Comparison of ENCODE assay signal across 14 cellular contexts in genomic region chr4:17058506-17058905, GRCh38.
A peak's percentile ranks its signal among the peaks of the same experiment; 100 is the strongest.
DNase-seq lines count a peak whose midpoint lies in the region; ATAC-seq, FAIRE-seq and TF ChIP-seq lines count a peak whose summit lies in the region.
"Had no signal": no experiment of that assay in that cellular context is flagged by ENCODE, and none has a peak within 500 bp of the region (broad histone marks: within the 10 kb centered on the region; RNA-seq: fewer than 3 reads in every experiment).

No MANE protein-coding gene starts in this region.

- H2BK12ac ChIP-seq in H1 (ENCODE audit: low read depth, low read length) = no peak overlapping the region

- H3F3A ChIP-seq in neural progenitor cell (ENCODE audit: low read depth) = no peaks in the 10 kb centered on the region

- no peak overlapping the region for H3K23ac ChIP-seq in H1 (ENCODE audit: insufficient read length)

- 92% methylated on average over 4 of the region's 4 CpGs; no CpG with 5 or more reads in 1 of the 2 experiments for WGBS in H1 (ENCODE audit: extremely low coverage in 1 of 2, insufficient coverage in 1 of 2, insufficient read length in 1 of 2, insufficient replicate concordance in 2 of 2, low coverage in 1 of 2, low lambda C conversion rate in 2 of 2, missing lambda C conversion rate in 1 of 2), 2 experiments

- TF ChIP-seq EP300 in H1 (IDR thresholded peaks at IDR 0.05; ENCODE audit: borderline replicate concordance in 1 of 2, low read depth in 2 of 2, low read length in 2 of 2) = no peak

- no peak overlapping the region for H2AK5ac ChIP-seq in H1 (ENCODE audit: low read depth, low read length)

- no peaks in the 10 kb centered on the region for H3K4me1 ChIP-seq in H1 (replicated peaks in 1 of 4; ENCODE audit: control insufficient read depth in 3 of 4, insufficient read depth in 4 of 4, low read length in 3 of 4)
- H3K4me1 ChIP-seq in neural progenitor cell = no peaks in the 10 kb centered on the region

- H4K20me1 ChIP-seq in H1 (replicated peaks in 1 of 2; ENCODE audit: control insufficient read depth in 1 of 2, insufficient read depth in 2 of 2, low read length in 2 of 2) = no peaks in the 10 kb centered on the region
- H4K20me1 ChIP-seq in neural progenitor cell (ENCODE audit: low read depth) = no peaks in the 10 kb centered on the region

- no peak for FAIRE-seq in H1 (lab: Jason Lieb, UNC)
- FAIRE-seq: islet of Langerhans had no signal

- TF ChIP-seq CTCF in H1 (IDR thresholded peaks at IDR 0.05; ENCODE audit: control extremely low read depth in 1 of 3, insufficient read depth in 1 of 3, low read depth in 1 of 3, low read length in 3 of 3) (no peak), neural progenitor cell (IDR thresholded peaks at IDR 0.05) (no peak), GM13976 (IDR thresholded peaks at IDR 0.05; ENCODE audit: borderline replicate concordance, control extremely low read depth, extremely low read depth, insufficient read depth, missing control alignments) (no peak)

- no peaks in the 10 kb centered on the region for H3K4me1 Mint-ChIP-seq in neural progenitor cell
- H3K4me1 Mint-ChIP-seq in T-helper 17 cell = no peaks in the 10 kb centered on the region

- H2AFZ ChIP-seq in H1 (ENCODE audit: low read length) (peak overlapping the region; percentile 22; the same call in 1 of the 2 replicates), neural progenitor cell (replicated peaks) (peak overlapping the region; percentile 22)

- H3K27me3 Mint-ChIP-seq in neural progenitor cell (ENCODE audit: insufficient read depth, low read depth) (peaks cover 2% of the 10 kb centered on the region), T-helper 17 cell (no peaks in the 10 kb centered on the region)

- H3K4me3 Mint-ChIP-seq in neural progenitor cell (no peak overlapping the region), T-helper 17 cell (no peak overlapping the region)
- H3K4me3 Mint-ChIP-seq: effector memory CD8-positive, alpha-beta T cell had no signal

- no peaks in the 10 kb centered on the region for H3K23me2 ChIP-seq in H1 (ENCODE audit: low read depth, low read length)

- POLR2A ChIA-PET in H1 (lab: Charles Lee; ENCODE audit: partially characterized antibody) (interaction anchor here (0.9 kb wide), 1 partner anchor 10 kb away, joined by 3 read pairs; no protein-coding TSS in a partner anchor), HEK293T (lab: Yijun Ruan, JAX) (no interaction called here)

- H2BK120ac ChIP-seq in H1 (replicated peaks; ENCODE audit: low read depth, low read length) = no peak overlapping the region

- H3K4me3 ChIP-seq in H1 (ENCODE audit: extremely low read depth in 1 of 4, insufficient read depth in 2 of 4, low read depth in 3 of 4, low read length in 4 of 4) (no peak overlapping the region), neural progenitor cell (no peak overlapping the region)

- no peak overlapping the region for H4K8ac ChIP-seq in H1 (ENCODE audit: extremely low read depth, insufficient read depth, low read length)

- H3K36me3 Mint-ChIP-seq in neural progenitor cell = no peaks in the 10 kb centered on the region
- H3K36me3 Mint-ChIP-seq in T-helper 17 cell (ENCODE audit: low read depth) = no peaks in the 10 kb centered on the region

- no peak overlapping the region for H3K4me2 ChIP-seq in H1 (ENCODE audit: insufficient read depth in 1 of 2, low read depth in 2 of 2, low read length in 2 of 2)
- H3K4me2 ChIP-seq in neural progenitor cell = no peak overlapping the region

- H3K18ac ChIP-seq in H1 (ENCODE audit: extremely low read depth, low read length) = no peak overlapping the region

- no peaks in the 10 kb centered on the region for H3K9me3 Mint-ChIP-seq in neural progenitor cell

- H4K5ac ChIP-seq in H1 (ENCODE audit: insufficient read length, low read depth, low read length) = no peak overlapping the region

- no peak overlapping the region for H3K14ac ChIP-seq in H1 (ENCODE audit: insufficient read length)

- DNase-seq in Right ventricle myocardium superior (peak; percentile 43), cardiac septum (ENCODE audit: low spot score) (no peak), H1 (ENCODE audit: low read depth in 1 of 2, low spot score in 2 of 2) (no peak), neural progenitor cell (ENCODE audit: low spot score) (no peak), T-helper 17 cell (no peak), GM13976 (ENCODE audit: low spot score) (no peak), HEK293T (ENCODE audit: extremely low spot score) (no peak)
- DNase-seq in NK-92 treated with Interleukin-12 subunit alpha and Interleukin-12 subunit beta, amount 100 ng/mL, for 24 hours (lab: John Stamatoyannopoulos, UW) = no peak
- DNase-seq: activated gamma-delta T cell treated with Interleukin-2 at 50 U/mL for 16 hours; brain microvascular endothelial cell; effector memory CD8-positive, alpha-beta T cell; stimulated activated CD4-positive, alpha-beta T cell treated with anti-CD3 and anti-CD28 coated beads, Interleukin-15, amount 100 ng/mL, for 24 hours had no signal

- H3K79me2 ChIP-seq in H1 (ENCODE audit: control insufficient read depth in 1 of 2, insufficient read depth in 2 of 2, low read length in 2 of 2) (no peaks in the 10 kb centered on the region), neural progenitor cell (ENCODE audit: low read depth) (no peaks in the 10 kb centered on the region)

- H2BK5ac ChIP-seq in H1 (ENCODE audit: low read depth, low read length) = no peak overlapping the region

- no peak overlapping the region for H4K91ac ChIP-seq in H1 (replicated peaks; ENCODE audit: insufficient read length, low read length)

- ATAC-seq in Right ventricle myocardium superior (ENCODE audit: poor library complexity) (peak; percentile 75), T-helper 17 cell (no peak)
- ATAC-seq: effector memory CD8-positive, alpha-beta T cell had no signal

- no peak for TF ChIP-seq POLR2A in H1 (IDR thresholded peaks at IDR 0.05; ENCODE audit: control extremely low read depth in 1 of 2, low read depth in 2 of 2, low read length in 2 of 2)

- in situ Hi-C loops in GM13976 (cut with MboI; ENCODE audit: low sequenced_read_pairs, unreplicated experiment) = no loop called here

- H2BK15ac ChIP-seq in H1 (ENCODE audit: low read length) = no peak overlapping the region

- H3K9me3 ChIP-seq in H1 (ENCODE audit: insufficient read depth in 2 of 2, low read depth in 1 of 2, low read length in 1 of 2) (no peaks in the 10 kb centered on the region), neural progenitor cell (ENCODE audit: low read depth) (no peaks in the 10 kb centered on the region), T-helper 17 cell (ENCODE audit: control insufficient read depth, low read length, poor library complexity, severe bottlenecking) (no peaks in the 10 kb centered on the region)
- H3K9me3 ChIP-seq: tibial nerve had no signal

- H3K36me3 ChIP-seq in H1 (ENCODE audit: control insufficient read depth in 2 of 4, insufficient read depth in 4 of 4, low read length in 3 of 4) (no peaks in the 10 kb centered on the region), neural progenitor cell (no peaks in the 10 kb centered on the region)
- H3K36me3 ChIP-seq: brain microvascular endothelial cell, tibial nerve had no signal

- no peaks in the 10 kb centered on the region for H3K79me1 ChIP-seq in H1 (ENCODE audit: low read depth, low read length)

- H2BK20ac ChIP-seq in H1 (ENCODE audit: low read length) = no peak overlapping the region

- no peak for TF ChIP-seq RAD21 in H1 (IDR thresholded peaks at IDR 0.05 in 1 of 2, conservative IDR thresholded peaks at IDR 0.05 in 1 of 2; ENCODE audit: low read depth in 2 of 2, low read length in 2 of 2)

- CTCF ChIA-PET in H1 (lab: Charles Lee; ENCODE audit: partially characterized antibody) = interaction anchor here (0.8 to 1.4 kb wide), 3 partner anchors 252 to 294 kb away, joined by 3 to 4 read pairs (median 3); no protein-coding TSS in a partner anchor
- CTCF ChIA-PET in HEK293T (lab: Yijun Ruan, JAX) = no interaction called here

- H3K9ac ChIP-seq in H1 (replicated peaks in 1 of 4; ENCODE audit: extremely low read depth in 1 of 4, low read depth in 3 of 4, low read length in 3 of 4) (no peak overlapping the region), neural progenitor cell (no peak overlapping the region)

- H3K27me3 ChIP-seq in H1 (replicated peaks in 1 of 4; ENCODE audit: control insufficient read depth in 3 of 4, extremely low read depth in 1 of 4, insufficient read depth in 3 of 4, low read length in 3 of 4) (no peaks in the 10 kb centered on the region; a peak in 1 of 7 replicates), neural progenitor cell (no peaks in the 10 kb centered on the region)
- H3K27me3 ChIP-seq: brain microvascular endothelial cell, tibial nerve had no signal

- H3K27ac ChIP-seq in H1 (ENCODE audit: low read depth, low read length) (no peak overlapping the region), neural progenitor cell (no peak overlapping the region)
- H3K27ac ChIP-seq: brain microvascular endothelial cell had no signal

- intact Hi-C loops in Right ventricle myocardium superior (cut with DNase I) (no loop called here), cardiac septum (cut with DNase I) (no loop called here)

- H3K27ac Mint-ChIP-seq in neural progenitor cell (no peak overlapping the region), T-helper 17 cell (no peak overlapping the region)
- H3K27ac Mint-ChIP-seq: effector memory CD8-positive, alpha-beta T cell had no signal

- H3K56ac ChIP-seq in H1 (replicated peaks; ENCODE audit: insufficient read length, low read depth, low read length) = no peak overlapping the region

- no peak overlapping the region for H3K4ac ChIP-seq in H1 (replicated peaks; ENCODE audit: insufficient read length, low read depth, low read length)

TF ChIP-seq in H1, 55 proteins besides CTCF, POLR2A, EP300 and RAD21 (continues in another document):
- TF ChIP-seq TCF12 (IDR thresholded peaks at IDR 0.05; ENCODE audit: low read depth, low read length) (no peak), E2F6 (IDR thresholded peaks at IDR 0.05) (no peak), SAP30 (IDR thresholded peaks at IDR 0.05; ENCODE audit: insufficient read depth, insufficient replicate concordance, low read length) (no peak), SIX5 (IDR thresholded peaks at IDR 0.05; ENCODE audit: low read depth, low read length) (no peak)

TF ChIP-seq in HEK293T, 16 proteins besides CTCF, POLR2A, EP300 and RAD21 (continues in another document):
- TF ChIP-seq ELF4 (IDR thresholded peaks at IDR 0.05) = no peak
- no peak for TF ChIP-seq L3MBTL2 (conservative IDR thresholded peaks at IDR 0.05)
- TF ChIP-seq PKNOX1 (IDR thresholded peaks at IDR 0.05) = no peak
- no peak for TF ChIP-seq NFRKB (IDR thresholded peaks at IDR 0.05)
- TF ChIP-seq FOXM1 (IDR thresholded peaks at IDR 0.05; ENCODE audit: borderline replicate concordance) = no peak
- no peak for TF ChIP-seq LEF1 (IDR thresholded peaks at IDR 0.05; ENCODE audit: borderline replicate concordance)
- TF ChIP-seq CTBP1 (IDR thresholded peaks at IDR 0.05; ENCODE audit: borderline replicate concordance) = no peak
